Comparison of ENCODE assay signal across 14 cellular contexts in the genomic region with DNA sequence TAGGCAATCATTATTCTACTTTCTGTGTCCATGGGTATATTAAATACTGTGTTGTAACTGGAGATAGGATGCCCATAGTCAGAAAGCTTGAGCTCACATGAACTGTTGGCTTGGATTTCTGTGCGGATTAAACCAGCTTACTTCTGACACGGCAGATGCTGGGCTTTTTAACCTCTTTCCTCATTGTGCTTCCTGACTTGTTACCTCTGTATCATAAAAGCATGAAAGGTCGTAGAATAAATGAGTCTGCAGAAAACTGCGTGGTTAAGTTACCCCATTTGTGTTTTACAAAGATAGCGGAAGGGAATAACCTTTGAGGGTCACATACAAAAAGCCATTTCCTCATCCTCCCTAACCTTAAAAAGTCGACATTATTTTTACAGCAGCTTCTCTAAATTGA.
A peak's percentile ranks its signal among the peaks of the same experiment; 100 is the strongest.
DNase-seq lines count a peak whose midpoint lies in the region; ATAC-seq and TF ChIP-seq lines count a peak whose summit lies in the region.
"Had no signal": no experiment of that assay in that cellular context is flagged by ENCODE, and none has a peak within 500 bp of the region (broad histone marks: within the 10 kb centered on the region; RNA-seq: fewer than 3 reads in every experiment).

No MANE protein-coding gene starts in this region.

- peak overlapping the region; percentile 76 for H3K27ac ChIP-seq in KOPT-K1 (ENCODE audit: low read depth, low read length, poor library complexity, severe bottlenecking)
- H3K27ac ChIP-seq: Peyer's patch, suprapubic skin had no signal

- H3K27ac Mint-ChIP-seq in activated naive CD8-positive, alpha-beta T cell treated with anti-CD3 and anti-CD28 coated beads, Interleukin-2, amount 10 ng/mL, durations not matched to agents 7 days and 5 days = peak overlapping the region; percentile 78
- peak overlapping the region in 7 of 10 donors; percentile 33 to 69 (median 50) for H3K27ac Mint-ChIP-seq in naive thymus-derived CD8-positive, alpha-beta T cell

- intact Hi-C loops in lower leg skin (cut with DNase I; ENCODE audit: low total_unique reads) = no loop called here

- H3K36me3 Mint-ChIP-seq in activated naive CD8-positive, alpha-beta T cell treated with anti-CD3 and anti-CD28 coated beads, Interleukin-2, amount 10 ng/mL, durations not matched to agents 7 days and 5 days = no peaks in the 10 kb centered on the region
- no peaks in the 10 kb centered on the region for H3K36me3 Mint-ChIP-seq in naive thymus-derived CD8-positive, alpha-beta T cell
- H3K36me3 Mint-ChIP-seq: brain had no signal

- H3K27me3 Mint-ChIP-seq in activated naive CD8-positive, alpha-beta T cell treated with anti-CD3 and anti-CD28 coated beads, Interleukin-2, amount 10 ng/mL, durations not matched to agents 7 days and 5 days = no peaks in the 10 kb centered on the region
- no peaks in the 10 kb centered on the region for H3K27me3 Mint-ChIP-seq in naive thymus-derived CD8-positive, alpha-beta T cell
- H3K27me3 Mint-ChIP-seq: brain; CD4-positive, alpha-beta memory T cell had no signal

- no peak for TF ChIP-seq POLR2A in lower leg skin (IDR thresholded peaks at IDR 0.05)

- WGBS in lower leg skin, 2 donors = 65 to 71% methylated on average over 6 of the region's 6 CpGs

- peaks cover 16% of the 10 kb centered on the region for H3K4me1 Mint-ChIP-seq in activated naive CD8-positive, alpha-beta T cell treated with anti-CD3 and anti-CD28 coated beads, Interleukin-2, amount 10 ng/mL, durations not matched to agents 7 days and 5 days
- peaks cover 1 to 21% (median 15%) of the 10 kb centered on the region in 4 donors for H3K4me1 Mint-ChIP-seq in naive thymus-derived CD8-positive, alpha-beta T cell

- TF ChIP-seq CTCF in lower leg skin (IDR thresholded peaks at IDR 0.05) = no peak

- DNase-seq in CMK (ENCODE audit: low read depth) (peak; percentile 38), lower leg skin (ENCODE audit: low spot score in 2 of 2) (no peak), NCI-H226 (no peak), ecto neural progenitor cell (ENCODE audit: low spot score) (no peak)
- no peak for DNase-seq in activated naive CD8-positive, alpha-beta T cell treated with anti-CD3 and anti-CD28 coated beads, Interleukin-2, amount 10 ng/mL, durations not matched to agents 7 days and 5 days
- DNase-seq in naive thymus-derived CD8-positive, alpha-beta T cell = peak in 3 of 10 donors; percentile 3 to 22 (median 3)
- DNase-seq: CD4-positive, alpha-beta memory T cell; Karpas-422; Peyer's patch had no signal

- peak; percentile 57 for ATAC-seq in activated naive CD8-positive, alpha-beta T cell treated with anti-CD3 and anti-CD28 coated beads, Interleukin-2, amount 10 ng/mL, durations not matched to agents 7 days and 5 days (ENCODE audit: low read depth)
- no peak for ATAC-seq in naive thymus-derived CD8-positive, alpha-beta T cell
- no peak for ATAC-seq in HG02973 (IDR thresholded peaks at IDR 0.05; ENCODE audit: unreplicated experiment)
- ATAC-seq: sciatic nerve had no signal

- POLR2A ChIA-PET in activated naive CD8-positive, alpha-beta T cell treated with anti-CD3 and anti-CD28 coated beads, Interleukin-2, amount 10 ng/mL, durations not matched to agents 7 days and 5 days (lab: Charles Lee) = no interaction called here
- POLR2A ChIA-PET in naive thymus-derived CD8-positive, alpha-beta T cell (lab: Charles Lee) = no interaction called here

- no peaks in the 10 kb centered on the region for H3K9me3 ChIP-seq in KOPT-K1 (ENCODE audit: insufficient read depth, low read length, poor library complexity, severe bottlenecking)
- H3K9me3 ChIP-seq: Peyer's patch, suprapubic skin had no signal

- no peaks in the 10 kb centered on the region for H3K36me3 ChIP-seq in KOPT-K1 (ENCODE audit: insufficient read depth, low read length)
- H3K36me3 ChIP-seq: Peyer's patch, suprapubic skin had no signal

- H3K9me3 Mint-ChIP-seq in activated naive CD8-positive, alpha-beta T cell treated with anti-CD3 and anti-CD28 coated beads, Interleukin-2, amount 10 ng/mL, durations not matched to agents 7 days and 5 days = no peaks in the 10 kb centered on the region
- no peaks in the 10 kb centered on the region for H3K9me3 Mint-ChIP-seq in naive thymus-derived CD8-positive, alpha-beta T cell
- H3K9me3 Mint-ChIP-seq: brain had no signal

- no peak overlapping the region for H3K4me3 ChIP-seq in lower leg skin (ENCODE audit: low read depth, poor library complexity, severe bottlenecking)
- H3K4me3 ChIP-seq: Peyer's patch, suprapubic skin had no signal

- peak overlapping the region; percentile 51 for H3K4me3 Mint-ChIP-seq in activated naive CD8-positive, alpha-beta T cell treated with anti-CD3 and anti-CD28 coated beads, Interleukin-2, amount 10 ng/mL, durations not matched to agents 7 days and 5 days
- H3K4me3 Mint-ChIP-seq in naive thymus-derived CD8-positive, alpha-beta T cell = peak overlapping the region in 4 of 10 donors; percentile 4 to 53 (median 27)
- H3K4me3 Mint-ChIP-seq: brain; CD4-positive, alpha-beta memory T cell had no signal
